Comparison of ENCODE assay signal across 8 cellular contexts in the genomic region with DNA sequence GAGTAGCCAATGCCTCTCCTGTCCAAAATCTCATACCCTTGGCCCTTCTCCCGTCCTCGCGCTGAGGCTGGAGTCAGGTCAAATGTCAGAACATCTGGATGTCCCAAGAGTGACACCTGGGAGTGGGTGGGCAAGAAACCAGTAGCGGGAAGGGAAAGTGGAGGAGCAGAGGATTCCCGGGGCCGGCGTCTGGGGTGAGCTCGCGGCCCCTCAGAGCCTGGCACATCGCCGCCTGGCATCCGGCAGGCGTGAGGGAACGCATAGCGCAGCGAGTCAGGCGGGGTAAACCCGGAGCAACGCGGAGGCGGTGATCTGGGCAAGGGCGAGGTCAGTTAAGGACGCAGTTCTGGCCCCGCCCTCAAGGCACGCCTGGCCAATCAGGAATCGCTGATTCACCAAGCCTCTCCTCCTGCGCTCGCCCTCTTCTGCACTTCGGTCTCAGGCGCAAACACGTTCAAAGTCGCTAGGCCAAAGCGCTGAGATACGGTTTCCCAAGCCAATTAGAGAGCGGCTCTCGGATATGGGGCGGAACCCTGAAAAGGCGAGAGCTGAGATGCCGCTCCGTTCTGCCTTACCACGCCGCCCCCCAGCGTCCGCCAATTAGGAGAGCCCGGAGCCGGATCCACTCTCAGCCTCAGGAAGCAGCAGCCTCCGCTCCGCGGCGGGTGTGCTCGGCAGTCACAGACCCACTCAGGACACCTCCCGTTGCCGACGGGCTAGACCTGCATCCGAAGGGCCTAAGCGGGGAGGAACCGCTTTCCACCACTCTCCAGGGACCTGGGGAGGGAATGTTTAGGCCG. TPM values are rescaled to one million over a fixed set of nuclear protein-coding genes. Genes with fewer than 3 reads are reported as not detected.
DNase-seq lines count a peak whose midpoint lies in the region; ATAC-seq lines count a peak whose summit lies in the region.

No MANE protein-coding gene starts in this region.

- CTCF ChIA-PET in CD8-positive, alpha-beta memory T cell (lab: Charles Lee) = interaction anchor here (0.7 to 4.8 kb wide), 45 partner anchors 11 to 277 kb away, joined by 3 to 101 read pairs (median 5); a partner anchor contains a TSS

- peak overlapping the region; percentile 95 to 99 (median 98) for H3K27ac Mint-ChIP-seq in CD8-positive, alpha-beta memory T cell

- DNase-seq in CD8-positive, alpha-beta memory T cell = peak; percentile 95 to 98 (median 96)
- DNase-seq in HS-27A (ENCODE audit: low read depth) (peak; percentile 98), NK-92 (lab: John Stamatoyannopoulos, UW; ENCODE audit: unreplicated experiment) (peak; percentile 99), medulla oblongata (ENCODE audit: extremely low spot score) (peak; percentile 100)
- peak; percentile 90 for DNase-seq in activated CD8-positive, alpha-beta memory T cell treated with anti-CD3 and anti-CD28 coated beads for 4 hours (ENCODE audit: low read depth in 2 of 2)
- DNase-seq in effector memory CD4-positive, alpha-beta T cell = peak; percentile 94 to 96 (median 95)
- peak; percentile 88 for DNase-seq in stimulated activated CD8-positive, alpha-beta memory T cell treated with anti-CD3 and anti-CD28 coated beads, Interleukin-12 subunit alpha, Interleukin-12 subunit beta, amount 100 ng/mL, for 1 hour (ENCODE audit: low read depth)

- no peaks in the 10 kb centered on the region for H3K9me3 ChIP-seq in CD8-positive, alpha-beta memory T cell (ENCODE audit: low read length)
- no peaks in the 10 kb centered on the region for H3K9me3 ChIP-seq in effector memory CD4-positive, alpha-beta T cell (ENCODE audit: control insufficient read depth, low read length)

- H3K27ac ChIP-seq in CD8-positive, alpha-beta memory T cell (ENCODE audit: low read depth, low read length) = peak overlapping the region; percentile 90
- H3K27ac ChIP-seq in effector memory CD4-positive, alpha-beta T cell (ENCODE audit: insufficient read depth, low read length, poor library complexity, severe bottlenecking) = peak overlapping the region; percentile 95

- H3K36me3 Mint-ChIP-seq in CD8-positive, alpha-beta memory T cell = peaks cover 0 to 28% (median 13%) of the 10 kb centered on the region in 3 donors

- no peaks in the 10 kb centered on the region for H3K9me3 Mint-ChIP-seq in CD8-positive, alpha-beta memory T cell

- peak overlapping the region; percentile 82 to 96 (median 89) for H3K4me3 Mint-ChIP-seq in CD8-positive, alpha-beta memory T cell

- peak overlapping the region; percentile 74 for H3K4me3 ChIP-seq in CD8-positive, alpha-beta memory T cell (ENCODE audit: low read length)
- peak overlapping the region; percentile 60 for H3K4me3 ChIP-seq in effector memory CD4-positive, alpha-beta T cell (ENCODE audit: insufficient read depth, low read depth, low read length, poor library complexity, severe bottlenecking)

- peaks cover 2 to 4% of the 10 kb centered on the region in 2 donors for H3K27me3 Mint-ChIP-seq in CD8-positive, alpha-beta memory T cell

- peaks cover 32 to 42% (median 38%) of the 10 kb centered on the region in 3 donors for H3K4me1 Mint-ChIP-seq in CD8-positive, alpha-beta memory T cell

- peak; percentile 86 for ATAC-seq in GM19467 (IDR thresholded peaks at IDR 0.05; ENCODE audit: unreplicated experiment)

- POLR2A ChIA-PET in CD8-positive, alpha-beta memory T cell (lab: Charles Lee) = interaction anchor here (0.5 to 4.4 kb wide), 17 partner anchors 15 to 277 kb away, joined by 3 to 26 read pairs (median 7); a partner anchor contains a TSS

- H3K27me3 ChIP-seq in CD8-positive, alpha-beta memory T cell (ENCODE audit: insufficient read depth, low read length, poor library complexity, severe bottlenecking) = no peaks in the 10 kb centered on the region
- H3K27me3 ChIP-seq in effector memory CD4-positive, alpha-beta T cell (replicated peaks; ENCODE audit: control insufficient read depth, insufficient read depth, low read length, poor library complexity, severe bottlenecking) = no peaks in the 10 kb centered on the region

- peaks cover 7% of the 10 kb centered on the region for H3K36me3 ChIP-seq in CD8-positive, alpha-beta memory T cell (ENCODE audit: insufficient read depth, low read length)
- H3K36me3 ChIP-seq in effector memory CD4-positive, alpha-beta T cell (ENCODE audit: control insufficient read depth, insufficient read depth, low read length) = peaks cover 4% of the 10 kb centered on the region

- peaks cover 24% of the 10 kb centered on the region for H3K4me1 ChIP-seq in CD8-positive, alpha-beta memory T cell (ENCODE audit: insufficient read depth, low read length)
- H3K4me1 ChIP-seq in effector memory CD4-positive, alpha-beta T cell (ENCODE audit: control insufficient read depth, insufficient read depth, low read length, poor library complexity, severe bottlenecking) = peaks cover 24% of the 10 kb centered on the region

RNA-seq across cellular contexts. Expression of a gene that starts 22.5 kb away (rescaled TPM):
- total RNA-seq in CD8-positive, alpha-beta memory T cell = 10 to 100 TPM; 57.2 to 58.5 TPM
- polyA plus RNA-seq in CD8-positive, alpha-beta memory T cell = 13.4 TPM

RNA-seq across cellular contexts. Expression of a gene that starts 22.7 kb away (rescaled TPM):
- 1,000 to 10,000 TPM; 3,797 to 3,852 TPM for total RNA-seq in CD8-positive, alpha-beta memory T cell
- polyA plus RNA-seq in CD8-positive, alpha-beta memory T cell = 7,106 TPM

RNA-seq across cellular contexts. Expression of a gene that starts 27.8 kb away (rescaled TPM):
- 1 to 10 TPM; 6.1 to 7.0 TPM for total RNA-seq in CD8-positive, alpha-beta memory T cell
- 35.3 TPM for polyA plus RNA-seq in CD8-positive, alpha-beta memory T cell

RNA-seq across cellular contexts. Expression of a gene that starts 39.9 kb away (rescaled TPM):
- 100 to 1,000 TPM; 112 to 117 TPM for total RNA-seq in CD8-positive, alpha-beta memory T cell
- 76.0 TPM for polyA plus RNA-seq in CD8-positive, alpha-beta memory T cell

RNA-seq across cellular contexts. Expression of a gene that starts 40.3 kb away (rescaled TPM):
- total RNA-seq in CD8-positive, alpha-beta memory T cell = 100 to 1,000 TPM; 118 to 119 TPM
- polyA plus RNA-seq in CD8-positive, alpha-beta memory T cell = 37.4 TPM

Comparison
In these comparisons a context has a peak if more than half of its experiments do, and no peak if none do; other contexts are left out.
1. Peak in every context shown above with its lines: DNase-seq, ATAC-seq, H3K4me3 ChIP-seq and H3K27ac ChIP-seq.